In the genomic region with DNA sequence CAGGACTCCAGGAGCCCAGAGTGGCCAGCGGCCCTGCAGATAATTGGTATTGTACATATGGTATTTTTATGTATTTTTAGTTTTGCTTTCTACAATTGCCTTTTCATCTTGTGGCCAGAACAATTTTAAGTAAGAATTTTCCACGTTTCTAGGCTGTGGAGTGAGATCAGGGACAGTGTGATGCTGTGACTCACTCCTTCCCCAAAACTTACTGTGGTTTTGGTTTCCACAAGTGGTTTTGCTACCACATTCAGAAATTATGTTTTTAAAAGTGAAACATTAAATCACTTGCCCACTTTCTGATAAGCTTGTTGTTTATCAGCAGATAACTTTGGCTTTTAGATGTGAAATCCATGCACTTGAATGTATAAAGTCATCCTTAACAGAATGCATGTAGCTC, we compare ENCODE assay signal across 1 cellular context.
TF ChIP-seq lines count a peak whose summit lies in the region.

No MANE protein-coding gene starts in this region.

TF ChIP-seq in SK-N-SH treated with all-trans-retinoic acid at 6 μM for 48 hours, 23 proteins besides CTCF, POLR2A, EP300 and RAD21 (continued from another document):
- TF ChIP-seq, protein P1, sequence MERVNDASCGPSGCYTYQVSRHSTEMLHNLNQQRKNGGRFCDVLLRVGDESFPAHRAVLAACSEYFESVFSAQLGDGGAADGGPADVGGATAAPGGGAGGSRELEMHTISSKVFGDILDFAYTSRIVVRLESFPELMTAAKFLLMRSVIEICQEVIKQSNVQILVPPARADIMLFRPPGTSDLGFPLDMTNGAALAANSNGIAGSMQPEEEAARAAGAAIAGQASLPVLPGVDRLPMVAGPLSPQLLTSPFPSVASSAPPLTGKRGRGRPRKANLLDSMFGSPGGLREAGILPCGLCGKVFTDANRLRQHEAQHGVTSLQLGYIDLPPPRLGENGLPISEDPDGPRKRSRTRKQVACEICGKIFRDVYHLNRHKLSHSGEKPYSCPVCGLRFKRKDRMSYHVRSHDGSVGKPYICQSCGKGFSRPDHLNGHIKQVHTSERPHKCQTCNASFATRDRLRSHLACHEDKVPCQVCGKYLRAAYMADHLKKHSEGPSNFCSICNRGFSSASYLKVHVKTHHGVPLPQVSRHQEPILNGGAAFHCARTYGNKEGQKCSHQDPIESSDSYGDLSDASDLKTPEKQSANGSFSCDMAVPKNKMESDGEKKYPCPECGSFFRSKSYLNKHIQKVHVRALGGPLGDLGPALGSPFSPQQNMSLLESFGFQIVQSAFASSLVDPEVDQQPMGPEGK (CRISPR knock-in tag; IDR thresholded peaks at IDR 0.05; ENCODE audit: borderline replicate concordance) = no peak
- TF ChIP-seq, protein P2, sequence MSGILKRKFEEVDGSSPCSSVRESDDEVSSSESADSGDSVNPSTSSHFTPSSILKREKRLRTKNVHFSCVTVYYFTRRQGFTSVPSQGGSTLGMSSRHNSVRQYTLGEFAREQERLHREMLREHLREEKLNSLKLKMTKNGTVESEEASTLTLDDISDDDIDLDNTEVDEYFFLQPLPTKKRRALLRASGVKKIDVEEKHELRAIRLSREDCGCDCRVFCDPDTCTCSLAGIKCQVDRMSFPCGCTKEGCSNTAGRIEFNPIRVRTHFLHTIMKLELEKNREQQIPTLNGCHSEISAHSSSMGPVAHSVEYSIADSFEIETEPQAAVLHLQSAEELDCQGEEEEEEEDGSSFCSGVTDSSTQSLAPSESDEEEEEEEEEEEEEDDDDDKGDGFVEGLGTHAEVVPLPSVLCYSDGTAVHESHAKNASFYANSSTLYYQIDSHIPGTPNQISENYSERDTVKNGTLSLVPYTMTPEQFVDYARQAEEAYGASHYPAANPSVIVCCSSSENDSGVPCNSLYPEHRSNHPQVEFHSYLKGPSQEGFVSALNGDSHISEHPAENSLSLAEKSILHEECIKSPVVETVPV (CRISPR knock-in tag; IDR thresholded peaks at IDR 0.05) = no peak
- no peak for TF ChIP-seq OSR1 (CRISPR knock-in tag; IDR thresholded peaks at IDR 0.05)
- no peak for TF ChIP-seq TCF4 (CRISPR knock-in tag; IDR thresholded peaks at IDR 0.05; ENCODE audit: borderline replicate concordance)
- no peak for TF ChIP-seq TOX (CRISPR knock-in tag; IDR thresholded peaks at IDR 0.05; ENCODE audit: borderline replicate concordance)
- no peak for TF ChIP-seq GLIS3 (CRISPR knock-in tag; IDR thresholded peaks at IDR 0.05)
TF ChIP-seq in SK-N-SH treated with all-trans-retinoic acid at 6 μM for 48 hours: peak in this region for 0.
